Comparison of ENCODE assay signal across 18 cellular contexts in the genomic region with DNA sequence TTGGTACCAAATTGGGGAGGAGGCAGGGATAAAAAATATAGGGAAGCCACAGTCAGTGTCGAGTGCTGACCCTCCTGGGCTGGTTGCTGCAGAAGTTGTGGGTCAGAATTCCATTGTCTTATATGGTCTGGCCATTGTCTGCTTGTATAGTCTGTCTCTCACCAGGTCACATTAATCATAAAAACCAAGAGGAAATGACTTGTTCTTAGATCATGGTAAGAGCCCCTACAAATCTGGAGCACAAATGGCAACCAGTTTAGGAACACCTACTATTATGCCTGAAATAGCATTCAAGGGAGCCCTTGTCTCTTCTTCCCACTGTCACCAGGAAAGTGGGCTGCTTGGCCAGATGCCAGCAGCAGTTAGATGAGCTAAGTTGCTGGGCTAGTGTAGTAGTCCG.
A peak's percentile ranks its signal among the peaks of the same experiment; 100 is the strongest.
DNase-seq lines count a peak whose midpoint lies in the region; ATAC-seq, FAIRE-seq and TF ChIP-seq lines count a peak whose summit lies in the region.
"Had no signal": no experiment of that assay in that cellular context is flagged by ENCODE, and none has a peak within 500 bp of the region (broad histone marks: within the 10 kb centered on the region; RNA-seq: fewer than 3 reads in every experiment).

No MANE protein-coding gene starts in this region.

- no TSS peak for BruUV-seq in endothelial cell of umbilical vein (replicated peaks; lab: Mats Ljungman, UMichigan)

- POLR2A ChIA-PET in endothelial cell of umbilical vein (lab: Charles Lee) = no interaction called here

- H3K4me3 ChIP-seq in endothelial cell of umbilical vein (replicated peaks in 1 of 3; ENCODE audit: insufficient read depth in 1 of 3, low read depth in 1 of 3, low read length in 3 of 3) = no peak overlapping the region
- H3K4me3 ChIP-seq in smooth muscle cell = no peak overlapping the region
- H3K4me3 ChIP-seq in upper lobe of right lung = no peak overlapping the region
- H3K4me3 ChIP-seq: PC-9 had no signal

- no peaks in the 10 kb centered on the region for H3K36me3 ChIP-seq in endothelial cell of umbilical vein (ENCODE audit: control insufficient read depth in 2 of 2, extremely low read depth in 1 of 2, insufficient read depth in 2 of 2, low read length in 2 of 2)
- no peaks in the 10 kb centered on the region for H3K36me3 ChIP-seq in smooth muscle cell (ENCODE audit: low read depth)
- H3K36me3 ChIP-seq in upper lobe of right lung = no peaks in the 10 kb centered on the region

- no peaks in the 10 kb centered on the region for H3K9me1 ChIP-seq in endothelial cell of umbilical vein (replicated peaks; ENCODE audit: control insufficient read depth, extremely low read depth, insufficient read depth, low read length)

- intact Hi-C loops in endothelial cell of umbilical vein (cut with micrococcal nuclease) (loop anchor here (5.0 kb wide), 1 partner anchor 445 kb away; no protein-coding TSS in a partner anchor), upper lobe of right lung (cut with DNase I) (no loop called here), sciatic nerve (cut with DNase I) (no loop called here)

- H3K4me1 Mint-ChIP-seq in activated naive CD8-positive, alpha-beta T cell treated with anti-CD3 and anti-CD28 coated beads for 36 hours = no peaks in the 10 kb centered on the region
- H3K4me1 Mint-ChIP-seq: CD4-positive, CD25-positive, alpha-beta regulatory T cell had no signal

- H4K20me1 ChIP-seq in endothelial cell of umbilical vein (replicated peaks; ENCODE audit: control insufficient read depth, extremely low read depth, insufficient read depth, low read length) (no peaks in the 10 kb centered on the region), smooth muscle cell (ENCODE audit: low read depth) (no peaks in the 10 kb centered on the region)

- H3K4me3 Mint-ChIP-seq in activated naive CD8-positive, alpha-beta T cell treated with anti-CD3 and anti-CD28 coated beads for 36 hours = no peak overlapping the region
- H3K4me3 Mint-ChIP-seq: B cell; CD4-positive, CD25-positive, alpha-beta regulatory T cell; HFFc6; IgD-negative memory B cell had no signal

- H2AFZ ChIP-seq in endothelial cell of umbilical vein (ENCODE audit: low read depth, low read length) (no peak overlapping the region), smooth muscle cell (ENCODE audit: low read depth) (no peak overlapping the region)
- H2AFZ ChIP-seq: PC-9 had no signal

- H3K4me2 ChIP-seq in endothelial cell of umbilical vein (ENCODE audit: insufficient read depth, low read length) (no peak overlapping the region), smooth muscle cell (peak overlapping the region; percentile 40)
- H3K4me2 ChIP-seq: PC-9 had no signal

- DNase-seq in HCEC 1CT = peak; percentile 3
- peak; percentile 11 for DNase-seq in RKO (ENCODE audit: low spot score)
- DNase-seq in endothelial cell of umbilical vein (ENCODE audit: low read depth, low spot score) = peak; percentile 5
- no peak for DNase-seq in smooth muscle cell (lab: John Stamatoyannopoulos, UW; ENCODE audit: unreplicated experiment)
- DNase-seq in upper lobe of right lung = no peak
- no peak for DNase-seq in sciatic nerve (ENCODE audit: low spot score)
- no peak for DNase-seq in activated naive CD8-positive, alpha-beta T cell treated with anti-CD3 and anti-CD28 coated beads for 36 hours
- DNase-seq: CD4-positive, CD25-positive, alpha-beta regulatory T cell; DMS53; HFFc6; NCI-H1105 treated with DMSO at 0.1 percent for 48 hours; NCI-H1694 treated with DMSO at 0.1 percent for 48 hours; NCI-H446 treated with DMSO at 0.1 percent for 48 hours; NCI-H774; PC-9 had no signal

- H3K27me3 Mint-ChIP-seq in activated naive CD8-positive, alpha-beta T cell treated with anti-CD3 and anti-CD28 coated beads for 36 hours = peaks cover 5% of the 10 kb centered on the region
- H3K27me3 Mint-ChIP-seq: CD4-positive, CD25-positive, alpha-beta regulatory T cell had no signal

- no peak for TF ChIP-seq POLR2A in endothelial cell of umbilical vein (IDR thresholded peaks at IDR 0.05; ENCODE audit: low read depth, low read length)

- H3K79me2 ChIP-seq in endothelial cell of umbilical vein (ENCODE audit: control insufficient read depth, insufficient read depth, low read length) (no peaks in the 10 kb centered on the region), smooth muscle cell (ENCODE audit: low read depth) (no peaks in the 10 kb centered on the region)

- H3K9ac ChIP-seq in endothelial cell of umbilical vein (replicated peaks; ENCODE audit: extremely low read depth, insufficient read depth, low read length) (no peak overlapping the region), smooth muscle cell (ENCODE audit: low read depth) (no peak overlapping the region)

- H3F3A ChIP-seq in smooth muscle cell (ENCODE audit: low read depth) = peaks cover 10% of the 10 kb centered on the region

- no peaks in the 10 kb centered on the region for H3K36me3 Mint-ChIP-seq in activated naive CD8-positive, alpha-beta T cell treated with anti-CD3 and anti-CD28 coated beads for 36 hours
- H3K36me3 Mint-ChIP-seq: CD4-positive, CD25-positive, alpha-beta regulatory T cell; IgD-negative memory B cell had no signal

- dilution Hi-C loops in endothelial cell of umbilical vein (cut with MboI; ENCODE audit: extremely low pct_ligation_motif_present, low sequenced_read_pairs) = no loop called here

- H3K4me1 ChIP-seq in endothelial cell of umbilical vein (ENCODE audit: control insufficient read depth, extremely low read depth, insufficient read depth, low read length) (no peaks in the 10 kb centered on the region), smooth muscle cell (ENCODE audit: low read depth) (no peaks in the 10 kb centered on the region), upper lobe of right lung (no peaks in the 10 kb centered on the region)

- CTCF ChIA-PET in endothelial cell of umbilical vein (lab: Charles Lee) = interaction anchor here (0.7 to 1.2 kb wide), 2 partner anchors 11 to 97 kb away, joined by 3 to 4 read pairs; no protein-coding TSS in a partner anchor

- peaks cover 0 to 5% of the 10 kb centered on the region in 2 experiments for H3K27me3 ChIP-seq in endothelial cell of umbilical vein (ENCODE audit: control insufficient read depth in 2 of 2, insufficient read depth in 2 of 2, low read length in 2 of 2)
- no peaks in the 10 kb centered on the region for H3K27me3 ChIP-seq in smooth muscle cell (ENCODE audit: low read depth)
- no peaks in the 10 kb centered on the region for H3K27me3 ChIP-seq in upper lobe of right lung

- no peak overlapping the region for H3K27ac ChIP-seq in endothelial cell of umbilical vein (ENCODE audit: insufficient read depth, low read depth, low read length)
- no peak overlapping the region for H3K27ac ChIP-seq in smooth muscle cell (ENCODE audit: low read depth)
- H3K27ac ChIP-seq in upper lobe of right lung = no peak overlapping the region
- H3K27ac ChIP-seq: PC-9 had no signal

- 59% methylated on average over 2 of the region's 2 CpGs for WGBS in smooth muscle cell (ENCODE audit: low lambda C conversion rate)

- H3K9me3 ChIP-seq in endothelial cell of umbilical vein (replicated peaks; ENCODE audit: control insufficient read depth, insufficient read depth, low read length) (no peaks in the 10 kb centered on the region), smooth muscle cell (replicated peaks; ENCODE audit: low read depth) (no peaks in the 10 kb centered on the region), upper lobe of right lung (no peaks in the 10 kb centered on the region)

- H3K27ac Mint-ChIP-seq in activated naive CD8-positive, alpha-beta T cell treated with anti-CD3 and anti-CD28 coated beads for 36 hours = no peak overlapping the region
- H3K27ac Mint-ChIP-seq: B cell; CD4-positive, CD25-positive, alpha-beta regulatory T cell; HFFc6; IgD-negative memory B cell had no signal

- ATAC-seq in upper lobe of right lung (no peak), sciatic nerve (no peak)

- TF ChIP-seq CTCF in endothelial cell of umbilical vein (IDR thresholded peaks at IDR 0.05; ENCODE audit: extremely low read depth in 1 of 2, insufficient read depth in 1 of 2, low read depth in 1 of 2, low read length in 2 of 2) (no peak), smooth muscle cell (IDR thresholded peaks at IDR 0.05; ENCODE audit: borderline replicate concordance, insufficient read depth, poor library complexity, severe bottlenecking) (no peak), upper lobe of right lung (IDR thresholded peaks at IDR 0.05) (no peak)

- FAIRE-seq in endothelial cell of umbilical vein (lab: Jason Lieb, UNC) = peak; percentile 82
- FAIRE-seq: GM19239 had no signal

- H3K9me3 Mint-ChIP-seq in activated naive CD8-positive, alpha-beta T cell treated with anti-CD3 and anti-CD28 coated beads for 36 hours = no peaks in the 10 kb centered on the region

TF ChIP-seq in endothelial cell of umbilical vein, 7 proteins besides CTCF, POLR2A, EP300 and RAD21:
- no peak for TF ChIP-seq MYC (IDR thresholded peaks at IDR 0.05; ENCODE audit: low read depth, low read length)
- peak; percentile 62 for TF ChIP-seq FOS (IDR thresholded peaks at IDR 0.05; ENCODE audit: borderline replicate concordance, insufficient read depth, low read length)

Comparison
In these comparisons a context has a peak if more than half of its experiments do, and no peak if none do; other contexts are left out.
1. DNase-seq: peak in HCEC 1CT (single experiment), RKO (single experiment) and endothelial cell of umbilical vein (single experiment); none in smooth muscle cell (single experiment), upper lobe of right lung (single experiment), sciatic nerve (single experiment) and activated naive CD8-positive, alpha-beta T cell treated with anti-CD3 and anti-CD28 coated beads for 36 hours (single experiment).